20 cellular contexts compared by ENCODE assay signal in genomic region chr5:64807505-64807904, GRCh38. TPM values are rescaled to one million over a fixed set of nuclear protein-coding genes. Genes with fewer than 3 reads are reported as not detected.
DNase-seq lines count a peak whose midpoint lies in the region; ATAC-seq and TF ChIP-seq lines count a peak whose summit lies in the region.
"Had no signal": no experiment of that assay in that cellular context is flagged by ENCODE, and none has a peak within 500 bp of the region (broad histone marks: within the 10 kb centered on the region; RNA-seq: fewer than 3 reads in every experiment).

No MANE protein-coding gene starts in this region.

- H3K23ac ChIP-seq in IMR-90 (ENCODE audit: low read depth, low read length), result no peak overlapping the region

- no peak for TF ChIP-seq RAD21 in IMR-90 (IDR thresholded peaks at IDR 0.05; ENCODE audit: low read length)

- H2AFZ ChIP-seq in IMR-90 (replicated peaks; ENCODE audit: low read length, poor library complexity), result no peak overlapping the region

- CTCF ChIA-PET in IMR-90 (lab: Yijun Ruan, JAX), result interaction anchor here (1.2 kb wide), 1 partner anchor 172 kb away, joined by 4 read pairs; no protein-coding TSS in a partner anchor

- no peaks in the 10 kb centered on the region for H4K20me1 ChIP-seq in IMR-90 (ENCODE audit: insufficient read depth, low read length)

- no peak overlapping the region for H2AK9ac ChIP-seq in IMR-90 (replicated peaks; ENCODE audit: low read depth, low read length, poor library complexity)

- H3K4me1 ChIP-seq in IMR-90 (ENCODE audit: control insufficient read depth, insufficient read depth, low read length) (no peaks in the 10 kb centered on the region), endocrine pancreas (ENCODE audit: control insufficient read depth, insufficient read depth, low read length) (peaks cover 14% of the 10 kb centered on the region), lung (ENCODE audit: control insufficient read depth in 2 of 2, insufficient read depth in 2 of 2, low read length in 2 of 2) (no peaks in the 10 kb centered on the region)
- H3K4me1 ChIP-seq: foreskin keratinocyte, testis had no signal

- H2BK5ac ChIP-seq in IMR-90 (ENCODE audit: low read depth, low read length, poor library complexity, severe bottlenecking), result no peak overlapping the region

- no peak overlapping the region for H2BK15ac ChIP-seq in IMR-90 (ENCODE audit: low read depth, low read length)

- H3K27me3 ChIP-seq in IMR-90 (ENCODE audit: control insufficient read depth, insufficient read depth, low read length) (no peaks in the 10 kb centered on the region), endocrine pancreas (ENCODE audit: control insufficient read depth, insufficient read depth, low read length) (no peaks in the 10 kb centered on the region), lung (ENCODE audit: control insufficient read depth, insufficient read depth) (no peaks in the 10 kb centered on the region)
- H3K27me3 ChIP-seq: foreskin keratinocyte, neutrophil, testis had no signal

- 83% methylated on average over 1 of the region's 6 CpGs; no CpG with 5 or more reads in 1 of the 2 experiments for WGBS in IMR-90 (ENCODE audit: extremely low coverage in 2 of 2, insufficient read length in 1 of 2), 2 experiments
- WGBS in lung, 2 donors, result 64 to 84% methylated on average over 6 of the region's 6 CpGs

- no peak overlapping the region for H2BK120ac ChIP-seq in IMR-90 (ENCODE audit: low read depth, low read length)

- TF ChIP-seq CTCF in IMR-90 (conservative IDR thresholded peaks at IDR 0.05; ENCODE audit: low read depth, low read length), result no peak
- no peak for TF ChIP-seq CTCF in lung (IDR thresholded peaks at IDR 0.05; ENCODE audit: control extremely low read depth, extremely low read depth)

- no peaks in the 10 kb centered on the region for H3K9me1 ChIP-seq in IMR-90 (ENCODE audit: insufficient read depth, low read length)

- H3K56ac ChIP-seq in IMR-90 (ENCODE audit: extremely low read depth, insufficient read depth, low read length), result no peak overlapping the region

- H3K4me3 ChIP-seq in IMR-90 (ENCODE audit: insufficient read depth, low read depth, low read length) (no peak overlapping the region), endocrine pancreas (ENCODE audit: control insufficient read depth, insufficient read depth, low read length) (peak overlapping the region; percentile 64), lung (no peak overlapping the region)
- H3K4me3 ChIP-seq: testis had no signal

- H3K9me3 ChIP-seq in IMR-90 (ENCODE audit: control insufficient read depth, insufficient read depth, low read length), result no peaks in the 10 kb centered on the region
- no peaks in the 10 kb centered on the region for H3K9me3 ChIP-seq in endocrine pancreas (ENCODE audit: control insufficient read depth, low read length)
- no peaks in the 10 kb centered on the region for H3K9me3 ChIP-seq in lung (ENCODE audit: control insufficient read depth in 2 of 2, insufficient read depth in 1 of 2, low read length in 1 of 2)
- H3K9me3 ChIP-seq: neutrophil, testis had no signal

- H3K18ac ChIP-seq in IMR-90 (ENCODE audit: low read depth, low read length), result no peak overlapping the region

- H3K27ac ChIP-seq in IMR-90 (ENCODE audit: insufficient read depth, low read length) (no peak overlapping the region), lung (ENCODE audit: low read depth in 1 of 2, low read length in 1 of 2) (no peak overlapping the region)
- H3K27ac ChIP-seq: foreskin keratinocyte, neutrophil, testis had no signal

- H3K9ac ChIP-seq in IMR-90 (ENCODE audit: low read depth, low read length), result no peak overlapping the region
- peak overlapping the region; percentile 51 for H3K9ac ChIP-seq in endocrine pancreas (ENCODE audit: control insufficient read depth, insufficient read depth, low read length)

- no TSS peak for BruUV-seq in IMR-90 (replicated peaks; lab: Mats Ljungman, UMichigan)

- in situ Hi-C loops in Caki2 (cut with HindIII; ENCODE audit: low pct_unique_long_range_greater_than_20kb, low sequenced_read_pairs), result no loop called here
- in situ Hi-C loops in IMR-90 (cut with MboI; ENCODE audit: low sequenced_read_pairs), result no loop called here

- intact Hi-C loops in IMR-90 (cut with micrococcal nuclease) (no loop called here), sciatic nerve (cut with DNase I) (no loop called here)

- peak; percentile 77 for ATAC-seq in IMR-90 (ENCODE audit: low read depth)
- peak; percentile 47 for ATAC-seq in lung (ENCODE audit: insufficient read depth, low FRiP score)
- no peak for ATAC-seq in sciatic nerve
- ATAC-seq: foreskin keratinocyte had no signal

- H3K14ac ChIP-seq in IMR-90 (replicated peaks; ENCODE audit: low read depth, low read length), result no peak overlapping the region

- H4K5ac ChIP-seq in IMR-90 (ENCODE audit: low read depth, low read length), result no peak overlapping the region

- H3K36me3 ChIP-seq in IMR-90 (ENCODE audit: control insufficient read depth, insufficient read depth, low read length), result no peaks in the 10 kb centered on the region; the same call in 1 of the 2 replicates
- H3K36me3 ChIP-seq in endocrine pancreas (ENCODE audit: control insufficient read depth, insufficient read depth, low read length), result no peaks in the 10 kb centered on the region
- peaks cover under 1 to 13% of the 10 kb centered on the region in 2 donors for H3K36me3 ChIP-seq in lung (ENCODE audit: control insufficient read depth in 2 of 2, insufficient read depth in 2 of 2, low read length in 2 of 2)

- peak overlapping the region; percentile 9; the same call in 1 of the 2 replicates for H3K4me2 ChIP-seq in IMR-90 (ENCODE audit: low read depth, low read length)

- no peak overlapping the region for H3K4ac ChIP-seq in IMR-90 (ENCODE audit: low read depth, low read length)

- dilution Hi-C loops in IMR-90 (cut with HindIII; ENCODE audit: low sequenced_read_pairs, unreplicated experiment), result no loop called here

- no peak overlapping the region for H2AK5ac ChIP-seq in IMR-90 (ENCODE audit: low read depth, low read length)

- TF ChIP-seq POLR2A in IMR-90 (IDR thresholded peaks at IDR 0.05; ENCODE audit: low read depth, low read length), result no peak

- H2BK20ac ChIP-seq in IMR-90 (ENCODE audit: low read depth, low read length), result no peak overlapping the region

- no peaks in the 10 kb centered on the region for H3K79me1 ChIP-seq in IMR-90 (ENCODE audit: low read depth in 1 of 2, low read length in 2 of 2)

- POLR2A ChIA-PET in IMR-90 (lab: Charles Lee; ENCODE audit: unreplicated experiment), result no interaction called here

- DNase-seq in Caki2 (ENCODE audit: low read depth) (peak; percentile 50), IMR-90 (peak; percentile 80), lung (ENCODE audit: low spot score) (no peak), NCI-H2227 treated with DMSO at 0.1 percent for 48 hours (lab: John Stamatoyannopoulos, UW) (no peak), NCI-H446 (lab: John Stamatoyannopoulos, UW) (no peak), sciatic nerve (ENCODE audit: low spot score) (no peak), hippocampal formation (lab: John Stamatoyannopoulos, UW) (no peak)
- DNase-seq: ACHN; activated CD4-positive, alpha-beta T cell treated with anti-CD3 and anti-CD28 coated beads, Interleukin-2, amount 10 ng/mL, durations not matched to agents 7 days and 5 days; activated CD8-positive, alpha-beta memory T cell treated with anti-CD3 and anti-CD28 coated beads, Interleukin-2, amount 50 U/mL, for 4 hours; amniotic stem cell; foreskin keratinocyte; midbrain; NCI-H748 treated with DMSO at 0.1 percent for 48 hours; retina; SHP77 treated with DMSO at 0.1 percent for 48 hours; stimulated activated CD4-positive, alpha-beta T cell treated with anti-CD3 and anti-CD28 coated beads, Interleukin-12 subunit alpha, Interleukin-12 subunit beta, amount 100 ng/mL, for 4 hours; testis had no signal

- H4K8ac ChIP-seq in IMR-90 (ENCODE audit: low read depth in 2 of 2, low read length in 2 of 2), result no peak overlapping the region

- no peak overlapping the region for H4K91ac ChIP-seq in IMR-90 (ENCODE audit: insufficient read depth, low read depth, low read length)

TF ChIP-seq in IMR-90, 13 proteins besides CTCF, POLR2A, EP300 and RAD21:
- TF ChIP-seq CHD1 (IDR thresholded peaks at IDR 0.05; ENCODE audit: low read depth, low read length), result no peak
- TF ChIP-seq MAFK (IDR thresholded peaks at IDR 0.05; ENCODE audit: low read depth, low read length), result no peak
- peak; percentile 7; the same call in 1 of the 2 replicates for TF ChIP-seq FOS (IDR thresholded peaks at IDR 0.05; ENCODE audit: low read depth, low read length)
TF ChIP-seq in IMR-90: peak in this region for 1.

RNA-seq across cellular contexts. Expression of gene CWC27, which starts 38.8 kb away (rescaled TPM):
- 15.5 and 22.4 TPM in 2 replicates for total RNA-seq in Caki2 (2014; rRNA removed; shearing (Covaris generic); ENCODE audit: low replicate concordance)
- total RNA-seq in IMR-90 (2012; rRNA removed) (13.3 and 34.4 TPM in 2 replicates), lung (10 to 100 TPM; 17.1 to 21.2 TPM), sciatic nerve (27.6 TPM)
- polyA plus RNA-seq in IMR-90 (2012; rRNA removed) (15.3 and 17.1 TPM in 2 replicates), lung (10 to 100 TPM; 12.0 to 16.3 TPM)
- polyA plus RNA-seq in IMR-90 (2012; cell fraction: cytosol; rRNA removed), result 1.3 and 1.6 TPM in 2 replicates
- polyA plus RNA-seq in IMR-90 (2012; cell fraction: nucleus; rRNA removed; ENCODE audit: low replicate concordance), result 0.41 and 3.6 TPM in 2 replicates

RNA-seq across cellular contexts. Expression of gene SREK1IP1, which starts 39.0 kb away (rescaled TPM):
- total RNA-seq in Caki2 (2014; rRNA removed; shearing (Covaris generic); ENCODE audit: low replicate concordance), result 3.8 and 4.6 TPM in 2 replicates
- total RNA-seq in IMR-90 (2012; rRNA removed) (6.5 and 8.3 TPM in 2 replicates), lung (10 to 100 TPM; 16.2 to 17.0 TPM), sciatic nerve (21.6 TPM)
- polyA plus RNA-seq in IMR-90 (2012; rRNA removed) (3.3 TPM in 2 replicates), lung (10 to 100 TPM; 10.8 to 16.1 TPM)
- polyA plus RNA-seq in IMR-90 (2012; cell fraction: cytosol; rRNA removed), result 1.1 TPM in 2 replicates
- polyA plus RNA-seq in IMR-90 (2012; cell fraction: nucleus; rRNA removed; ENCODE audit: low replicate concordance), result 0.74 and 1.4 TPM in 2 replicates

Comparison
In these comparisons a context has a peak if more than half of its experiments do, and no peak if none do; other contexts are left out.
1. DNase-seq: peak in Caki2 (single experiment) and IMR-90 (single experiment); none in lung (single experiment), NCI-H2227 treated with DMSO at 0.1 percent for 48 hours (single experiment), NCI-H446 (0 of 2), sciatic nerve (single experiment) and hippocampal formation (0 of 2).